29 cellular contexts compared by ENCODE assay signal in the genomic region with DNA sequence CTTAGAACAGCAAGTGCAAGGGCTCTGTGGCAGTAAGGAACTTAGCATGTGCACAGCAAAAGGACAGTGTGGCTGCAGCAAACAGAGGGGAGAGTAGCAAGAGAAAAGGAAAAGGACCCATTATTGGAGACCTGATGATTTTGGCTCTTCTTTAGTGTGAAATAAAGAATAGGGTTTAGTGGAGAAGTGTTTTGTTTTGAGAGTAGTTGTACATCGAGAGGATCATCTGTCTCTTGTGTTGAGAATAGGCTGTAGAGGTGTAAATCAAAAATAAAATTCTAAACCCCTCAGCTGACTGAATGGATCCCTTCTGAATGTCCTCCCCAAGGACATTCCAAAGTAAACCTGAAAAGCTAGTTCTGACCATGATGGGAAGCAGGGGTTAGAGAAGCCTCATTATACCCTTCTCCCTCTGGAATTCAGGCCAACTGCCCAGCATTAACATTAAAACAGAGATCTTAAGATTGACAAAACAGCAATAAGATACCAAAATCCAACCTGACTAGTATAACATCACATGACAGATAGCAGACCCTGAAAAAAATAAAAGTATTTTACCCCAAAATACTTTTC.
"Had no signal": no experiment of that assay in that cellular context is flagged by ENCODE, and none has a peak within 500 bp of the region (broad histone marks: within the 10 kb centered on the region; RNA-seq: fewer than 3 reads in every experiment).

No MANE protein-coding gene starts in this region.

- H3K4me1 Mint-ChIP-seq: activated CD4-positive, alpha-beta memory T cell treated with anti-CD3 and anti-CD28 coated beads, Interleukin-2, amount 10 ng/mL, durations not matched to agents 7 days and 5 days; activated CD4-positive, alpha-beta T cell treated with anti-CD3 and anti-CD28 coated beads, Interleukin-2, amount 10 ng/mL, durations not matched to agents 7 days and 5 days; activated naive CD4-positive, alpha-beta T cell treated with anti-CD3 and anti-CD28 coated beads, Interleukin-2, amount 10 ng/mL, durations not matched to agents 7 days and 5 days; activated naive CD8-positive, alpha-beta T cell treated with anti-CD3 and anti-CD28 coated beads, Interleukin-2, amount 10 ng/mL, durations not matched to agents 7 days and 5 days; brain had no signal

- H3K27ac ChIP-seq: ascending aorta, breast epithelium, cardiac muscle cell, colonic mucosa, epithelial cell of prostate, esophagus squamous epithelium, heart right ventricle had no signal

- H3K27ac Mint-ChIP-seq: activated CD4-positive, alpha-beta memory T cell treated with anti-CD3 and anti-CD28 coated beads, Interleukin-2, amount 10 ng/mL, durations not matched to agents 7 days and 5 days; activated CD4-positive, alpha-beta T cell treated with anti-CD3 and anti-CD28 coated beads, Interleukin-2, amount 10 ng/mL, durations not matched to agents 7 days and 5 days; activated naive CD4-positive, alpha-beta T cell treated with anti-CD3 and anti-CD28 coated beads, Interleukin-2, amount 10 ng/mL, durations not matched to agents 7 days and 5 days; activated naive CD4-positive, alpha-beta T cell treated with anti-CD3 and anti-CD28 coated beads, Interleukin-2, amount 50 U/mL, for 72 hours; activated naive CD8-positive, alpha-beta T cell treated with anti-CD3 and anti-CD28 coated beads, Interleukin-2, amount 10 ng/mL, durations not matched to agents 7 days and 5 days; activated T-cell treated with anti-CD3 and anti-CD28 coated beads, Interleukin-2, amount 50 U/mL, for 24 hours; activated T-cell treated with anti-CD3 and anti-CD28 coated beads, Interleukin-2, amount 50 U/mL, for 72 hours; brain had no signal

- H3K36me3 Mint-ChIP-seq: activated naive CD4-positive, alpha-beta T cell treated with anti-CD3 and anti-CD28 coated beads, Interleukin-2, amount 10 ng/mL, durations not matched to agents 7 days and 5 days; activated naive CD4-positive, alpha-beta T cell treated with anti-CD3 and anti-CD28 coated beads, Interleukin-2, amount 50 U/mL, for 72 hours; activated naive CD8-positive, alpha-beta T cell treated with anti-CD3 and anti-CD28 coated beads, Interleukin-2, amount 10 ng/mL, durations not matched to agents 7 days and 5 days; brain had no signal

- FAIRE-seq: endometrium, endothelial cell of umbilical vein had no signal

- DNase-seq: activated CD4-positive, alpha-beta memory T cell treated with anti-CD3 and anti-CD28 coated beads, Interleukin-2, amount 10 ng/mL, durations not matched to agents 7 days and 5 days; activated CD4-positive, alpha-beta T cell treated with anti-CD3 and anti-CD28 coated beads for 1 hour; activated CD4-positive, alpha-beta T cell treated with anti-CD3 and anti-CD28 coated beads for 4 hours; activated CD4-positive, alpha-beta T cell treated with anti-CD3 and anti-CD28 coated beads, Interleukin-2, amount 10 ng/mL, durations not matched to agents 7 days and 5 days; activated CD4-positive, alpha-beta T cell treated with anti-CD3 and anti-CD28 coated beads, Interleukin-2, amount 50 U/mL, for 4 hours; activated CD8-positive, alpha-beta memory T cell treated with anti-CD3 and anti-CD28 coated beads, Interleukin-2, amount 50 U/mL, for 48 hours; activated gamma-delta T cell; activated naive CD4-positive, alpha-beta T cell; activated naive CD4-positive, alpha-beta T cell treated with anti-CD3 and anti-CD28 coated beads, Interleukin-2, amount 10 ng/mL, durations not matched to agents 7 days and 5 days; activated naive CD8-positive, alpha-beta T cell treated with anti-CD3 and anti-CD28 coated beads, Interleukin-2, amount 10 ng/mL, durations not matched to agents 7 days and 5 days; activated T-cell treated with anti-CD3 and anti-CD28 coated beads for 4 hours; activated T-cell treated with anti-CD3 and anti-CD28 coated beads, Interleukin-2, amount 50 U/mL, for 24 hours; activated T-cell treated with anti-CD3 and anti-CD28 coated beads, Interleukin-2, amount 50 U/mL, for 72 hours; central memory CD4-positive, alpha-beta T cell; cerebellar nuclear complex; colonic mucosa; effector CD8-positive, alpha-beta T cell; esophagus squamous epithelium; foreskin melanocyte; heart right ventricle; T-helper 2 cell had no signal

- H3K36me3 ChIP-seq: ascending aorta, breast epithelium, cardiac muscle cell, colonic mucosa, esophagus squamous epithelium, heart right ventricle had no signal

- H3K4me3 Mint-ChIP-seq: activated CD4-positive, alpha-beta memory T cell treated with anti-CD3 and anti-CD28 coated beads, Interleukin-2, amount 10 ng/mL, durations not matched to agents 7 days and 5 days; activated CD4-positive, alpha-beta T cell treated with anti-CD3 and anti-CD28 coated beads, Interleukin-2, amount 10 ng/mL, durations not matched to agents 7 days and 5 days; activated naive CD4-positive, alpha-beta T cell treated with anti-CD3 and anti-CD28 coated beads, Interleukin-2, amount 10 ng/mL, durations not matched to agents 7 days and 5 days; activated naive CD8-positive, alpha-beta T cell treated with anti-CD3 and anti-CD28 coated beads, Interleukin-2, amount 10 ng/mL, durations not matched to agents 7 days and 5 days; activated T-cell treated with anti-CD3 and anti-CD28 coated beads, Interleukin-2, amount 50 U/mL, for 24 hours; activated T-cell treated with anti-CD3 and anti-CD28 coated beads, Interleukin-2, amount 50 U/mL, for 72 hours; brain had no signal

- H3K9me3 ChIP-seq: ascending aorta, breast epithelium, colonic mucosa, esophagus squamous epithelium, heart right ventricle had no signal

- H3K9me3 Mint-ChIP-seq: activated CD4-positive, alpha-beta memory T cell treated with anti-CD3 and anti-CD28 coated beads, Interleukin-2, amount 10 ng/mL, durations not matched to agents 7 days and 5 days; activated CD4-positive, alpha-beta T cell treated with anti-CD3 and anti-CD28 coated beads, Interleukin-2, amount 10 ng/mL, durations not matched to agents 7 days and 5 days; activated naive CD4-positive, alpha-beta T cell treated with anti-CD3 and anti-CD28 coated beads, Interleukin-2, amount 10 ng/mL, durations not matched to agents 7 days and 5 days; activated naive CD4-positive, alpha-beta T cell treated with anti-CD3 and anti-CD28 coated beads, Interleukin-2, amount 50 U/mL, for 72 hours; activated naive CD8-positive, alpha-beta T cell treated with anti-CD3 and anti-CD28 coated beads, Interleukin-2, amount 10 ng/mL, durations not matched to agents 7 days and 5 days; activated T-cell treated with anti-CD3 and anti-CD28 coated beads, Interleukin-2, amount 50 U/mL, for 24 hours; activated T-cell treated with anti-CD3 and anti-CD28 coated beads, Interleukin-2, amount 50 U/mL, for 72 hours had no signal

- H3K27me3 Mint-ChIP-seq: activated naive CD4-positive, alpha-beta T cell treated with anti-CD3 and anti-CD28 coated beads, Interleukin-2, amount 10 ng/mL, durations not matched to agents 7 days and 5 days had no signal

- H3K27me3 ChIP-seq: ascending aorta, breast epithelium, cardiac muscle cell, colonic mucosa, esophagus squamous epithelium had no signal

- H3K4me1 ChIP-seq: ascending aorta, breast epithelium, colonic mucosa, esophagus squamous epithelium, heart right ventricle had no signal

- H3K4me3 ChIP-seq: ascending aorta, breast epithelium, cardiac muscle cell, colonic mucosa, esophagus squamous epithelium, heart right ventricle had no signal

- ATAC-seq: activated naive CD4-positive, alpha-beta T cell treated with anti-CD3 and anti-CD28 coated beads, Interleukin-2, amount 50 U/mL, for 72 hours; activated T-cell treated with anti-CD3 and anti-CD28 coated beads, Interleukin-2, amount 50 U/mL, for 72 hours; heart right ventricle had no signal
